Comparison of ENCODE assay signal across 15 cellular contexts in the genomic region with DNA sequence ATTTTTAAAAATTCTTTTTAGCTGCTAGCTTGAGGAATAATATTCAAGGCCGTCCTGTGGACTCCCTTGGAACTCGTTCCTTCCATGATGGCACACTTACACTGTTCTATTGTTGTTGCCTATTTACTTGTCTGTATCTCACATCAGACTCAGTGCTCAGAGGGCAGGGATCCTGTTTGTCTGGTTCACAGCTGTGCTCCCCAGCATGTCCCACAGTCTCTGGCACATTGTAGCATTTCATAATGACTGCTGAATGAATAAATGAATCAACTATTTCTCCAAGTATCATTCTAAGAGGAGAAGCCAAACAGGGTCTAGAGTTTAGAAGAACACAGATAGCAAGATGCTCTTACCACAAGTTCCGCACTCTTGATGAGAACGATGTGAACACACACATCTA. TPM values are rescaled to one million over a fixed set of nuclear protein-coding genes. Genes with fewer than 3 reads are reported as not detected.
"Had no signal": no experiment of that assay in that cellular context is flagged by ENCODE, and none has a peak within 500 bp of the region (broad histone marks: within the 10 kb centered on the region; RNA-seq: fewer than 3 reads in every experiment).

No MANE protein-coding gene starts in this region.

- H3K27ac ChIP-seq: ascending aorta, cardiac muscle cell, neural progenitor cell, thoracic aorta had no signal

- H3K27me3 ChIP-seq: ascending aorta, neural progenitor cell had no signal

- H3K4me3 Mint-ChIP-seq: activated T-helper 1 cell treated with anti-CD3 and anti-CD28 coated beads, Interleukin-12 subunit alpha, Interleukin-12 subunit beta, Interleukin-2, Interleukin-4 antibody, amounts not matched to agents 30 ng/mL and 10 ng/mL and 1 ng/mL, durations not matched to agents 14 hours and 24 hours and 36 hours; effector memory CD8-positive, alpha-beta T cell; neural progenitor cell had no signal

- H3K4me1 ChIP-seq: ascending aorta, neural progenitor cell had no signal

- H3K27ac Mint-ChIP-seq: activated T-helper 1 cell treated with anti-CD3 and anti-CD28 coated beads, Interleukin-12 subunit alpha, Interleukin-12 subunit beta, Interleukin-2, Interleukin-4 antibody, amounts not matched to agents 30 ng/mL and 10 ng/mL and 1 ng/mL, durations not matched to agents 14 hours and 24 hours and 36 hours; effector memory CD8-positive, alpha-beta T cell; neural progenitor cell had no signal

- DNase-seq: activated CD4-positive, alpha-beta T cell treated with anti-CD3 and anti-CD28 coated beads for 1 hour; activated CD4-positive, alpha-beta T cell treated with anti-CD3 and anti-CD28 coated beads, Interleukin-2, amount 50 U/mL, for 48 hours; activated CD8-positive, alpha-beta memory T cell treated with anti-CD3 and anti-CD28 coated beads, Interleukin-2, amount 50 U/mL, for 48 hours; activated naive CD4-positive, alpha-beta T cell; effector memory CD8-positive, alpha-beta T cell; erythroblast; stimulated activated CD4-positive, alpha-beta T cell treated with anti-CD3 and anti-CD28 coated beads, Interleukin-4, amount 100 ng/mL, for 1 hour; stimulated activated CD8-positive, alpha-beta memory T cell treated with anti-CD3 and anti-CD28 coated beads, Interleukin-4, amount 100 ng/mL, for 48 hours; stimulated activated naive CD8-positive, alpha-beta T cell treated with anti-CD3 and anti-CD28 coated beads, Interleukin-15, Interleukin-2, amounts not matched to agents 100 U/mL and 50 U/mL, for 24 hours had no signal

- H3K4me1 Mint-ChIP-seq: neural progenitor cell had no signal

- H3K4me3 ChIP-seq: ascending aorta, cardiac muscle cell, coronary artery, neural progenitor cell, thoracic aorta had no signal

- H3K9me3 ChIP-seq: thoracic aorta had no signal

- ATAC-seq: effector memory CD8-positive, alpha-beta T cell; stimulated activated naive CD8-positive, alpha-beta T cell treated with anti-CD3 and anti-CD28 coated beads, Interleukin-15, Interleukin-2, amounts not matched to agents 100 U/mL and 50 U/mL, for 24 hours had no signal

RNA-seq across cellular contexts. Expression of gene NTN4, which starts 48.0 kb away (rescaled TPM):
- total RNA-seq: activated T-helper 1 cell treated with anti-CD3 and anti-CD28 coated beads, Interleukin-12 subunit alpha, Interleukin-12 subunit beta, Interleukin-2, Interleukin-4 antibody, amounts not matched to agents 30 ng/mL and 10 ng/mL and 1 ng/mL, durations not matched to agents 14 hours and 24 hours and 36 hours had no signal
